Comparison of ENCODE assay signal across 8 cellular contexts in the genomic region with DNA sequence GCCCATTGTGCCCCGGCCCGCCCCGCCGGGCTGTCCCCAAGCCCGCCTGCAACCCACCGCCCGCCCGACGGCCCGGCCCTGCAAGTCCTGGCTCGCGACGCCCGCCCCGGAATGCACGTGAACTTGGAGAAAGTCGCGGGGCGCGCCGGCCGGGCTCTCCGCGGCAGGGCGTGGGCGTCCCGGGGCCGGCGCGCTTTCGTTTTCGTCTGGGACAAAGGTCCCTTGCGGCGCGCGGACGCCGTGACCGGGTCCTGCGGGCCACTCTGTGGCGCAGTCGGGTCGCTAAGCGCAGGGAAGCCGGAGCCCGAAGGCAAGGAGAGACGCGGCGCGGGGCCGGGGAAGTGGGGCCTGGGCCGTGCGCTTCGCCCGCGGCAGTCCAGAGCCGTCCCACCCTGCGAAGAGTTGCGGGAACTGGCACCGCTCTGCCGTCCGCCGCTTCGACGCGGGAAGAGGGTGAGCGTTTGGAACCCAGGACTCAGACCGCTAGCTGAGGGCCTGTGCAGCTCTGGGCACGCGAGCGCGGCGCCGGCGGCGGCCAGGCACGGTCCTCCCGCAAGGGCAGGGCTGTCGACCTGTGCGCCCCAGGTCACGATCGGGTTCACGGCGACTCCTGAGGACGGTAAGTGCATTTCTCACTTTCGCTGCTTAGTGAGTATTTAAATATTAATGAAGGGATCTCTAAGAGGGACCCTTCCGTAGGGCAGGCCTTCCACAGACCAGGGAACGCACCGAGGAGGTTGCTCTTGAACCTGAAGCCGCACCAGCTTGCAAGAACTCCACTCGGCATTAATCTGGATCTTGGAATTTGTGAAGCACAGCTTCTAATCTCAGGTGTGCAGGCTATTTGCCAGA.
DNase-seq lines count a peak whose midpoint lies in the region; ATAC-seq, FAIRE-seq and TF ChIP-seq lines count a peak whose summit lies in the region.

No MANE protein-coding gene starts in this region.

- peak overlapping the region; percentile 76 for H3K4me3 Mint-ChIP-seq in GM23338

- peak overlapping the region; percentile 66 for H2AFZ ChIP-seq in GM23338

- no peak overlapping the region for H3K27ac Mint-ChIP-seq in GM23338

- H3K9me3 Mint-ChIP-seq in GM23338 = no peaks in the 10 kb centered on the region

- peak overlapping the region; percentile 80 for H3K4me2 ChIP-seq in GM23338

- peaks cover 46% of the 10 kb centered on the region for H3K79me2 ChIP-seq in GM23338 (replicated peaks; ENCODE audit: insufficient read depth)

- H3K4me1 Mint-ChIP-seq in GM23338 = peaks cover 47% of the 10 kb centered on the region

- no peak for FAIRE-seq in bronchial epithelial cell (lab: Jason Lieb, UNC)

- ATAC-seq in GM23338 (peak; percentile 37), HG03432 (IDR thresholded peaks at IDR 0.05; ENCODE audit: unreplicated experiment) (no peak), GM21717 (IDR thresholded peaks at IDR 0.05; ENCODE audit: unreplicated experiment) (no peak)

- H3K4me1 ChIP-seq in BE2C = no peaks in the 10 kb centered on the region
- H3K4me1 ChIP-seq in GM23338 (ENCODE audit: insufficient read depth) = peaks cover 52% of the 10 kb centered on the region

- no peak overlapping the region for H3K27ac ChIP-seq in GM23338 (ENCODE audit: low read depth)

- H3K9me3 ChIP-seq in BE2C = no peaks in the 10 kb centered on the region

- peaks cover 2% of the 10 kb centered on the region; the same call in 1 of the 3 replicates for H3K36me3 Mint-ChIP-seq in GM23338 (ENCODE audit: low read depth)

- H3K9me2 ChIP-seq in GM23338 (ENCODE audit: insufficient read depth) = no peaks in the 10 kb centered on the region

- H3K27me3 ChIP-seq in BE2C (no peaks in the 10 kb centered on the region), GM23338 (ENCODE audit: insufficient read depth) (peaks cover 54% of the 10 kb centered on the region), bronchial epithelial cell (ENCODE audit: control insufficient read depth, insufficient read depth, low read length) (no peaks in the 10 kb centered on the region)

- TF ChIP-seq CTCF in BE2C (IDR thresholded peaks at IDR 0.05; ENCODE audit: low read depth, low read length) (no peak), GM23338 (conservative IDR thresholded peaks at IDR 0.05; ENCODE audit: low read depth in 2 of 2) (no peak), bronchial epithelial cell (IDR thresholded peaks at IDR 0.05; ENCODE audit: insufficient read depth, low read length, severe bottlenecking) (no peak)

- peaks cover 60% of the 10 kb centered on the region for H3K36me3 ChIP-seq in BE2C
- no peaks in the 10 kb centered on the region; the same call in 1 of the 2 replicates for H3K36me3 ChIP-seq in GM23338 (ENCODE audit: insufficient read depth)
- H3K36me3 ChIP-seq in bronchial epithelial cell (ENCODE audit: control insufficient read depth, insufficient read depth, low read length) = peaks cover 11% of the 10 kb centered on the region

- H3F3A ChIP-seq in GM23338 (replicated peaks; ENCODE audit: low read depth) = peaks cover 22% of the 10 kb centered on the region; the same call in 1 of the 2 replicates

- in situ Hi-C loops in SK-MEL-5 (cut with HindIII; ENCODE audit: low pct_unique_long_range_greater_than_20kb, low sequenced_read_pairs) = no loop called here

- H3K27me3 Mint-ChIP-seq in GM23338 (ENCODE audit: insufficient read depth, low read depth, poor library complexity) = peaks cover 53% of the 10 kb centered on the region

- no peaks in the 10 kb centered on the region for H4K20me1 ChIP-seq in GM23338 (replicated peaks; ENCODE audit: insufficient read depth)

- DNase-seq in BE2C = peak; percentile 70
- peak; percentile 60 for DNase-seq in GM23338 (ENCODE audit: low spot score)
- peak; percentile 41 for DNase-seq in SK-MEL-5 (ENCODE audit: low read depth, low spot score)
- DNase-seq in bronchial epithelial cell (ENCODE audit: low read depth) = peak; percentile 18
- peak; percentile 80 for DNase-seq in left kidney (ENCODE audit: low read depth, low spot score)
- peak; percentile 21 for DNase-seq in stimulated activated CD8-positive, alpha-beta memory T cell treated with anti-CD3 and anti-CD28 coated beads, Interleukin-12 subunit alpha, Interleukin-12 subunit beta, amount 100 ng/mL, for 4 hours (ENCODE audit: low read depth)

- H3K4me3 ChIP-seq in BE2C (ENCODE audit: low read depth, low read length) (peak overlapping the region; percentile 90), GM23338 (peak overlapping the region; percentile 65), bronchial epithelial cell (ENCODE audit: low read depth, low read length) (peak overlapping the region; percentile 92)

TF ChIP-seq in GM23338, 12 proteins besides CTCF, POLR2A, EP300 and RAD21:
- TF ChIP-seq EZH2 (IDR thresholded peaks at IDR 0.05; ENCODE audit: low read depth, unreplicated experiment) (peak; percentile 11), JUNB (IDR thresholded peaks at IDR 0.05; ENCODE audit: unreplicated experiment) (no peak)

Comparison
In these comparisons a context has a peak if more than half of its experiments do, and no peak if none do; other contexts are left out.
1. DNase-seq: peak in every context shown above with its lines; median percentile 80 in left kidney; 70 in BE2C; 60 in GM23338; 41 in SK-MEL-5; 21 in stimulated activated CD8-positive, alpha-beta memory T cell treated with anti-CD3 and anti-CD28 coated beads, Interleukin-12 subunit alpha, Interleukin-12 subunit beta, amount 100 ng/mL, for 4 hours; 18 in bronchial epithelial cell.